1 cellular context compared by ENCODE assay signal in the genomic region with DNA sequence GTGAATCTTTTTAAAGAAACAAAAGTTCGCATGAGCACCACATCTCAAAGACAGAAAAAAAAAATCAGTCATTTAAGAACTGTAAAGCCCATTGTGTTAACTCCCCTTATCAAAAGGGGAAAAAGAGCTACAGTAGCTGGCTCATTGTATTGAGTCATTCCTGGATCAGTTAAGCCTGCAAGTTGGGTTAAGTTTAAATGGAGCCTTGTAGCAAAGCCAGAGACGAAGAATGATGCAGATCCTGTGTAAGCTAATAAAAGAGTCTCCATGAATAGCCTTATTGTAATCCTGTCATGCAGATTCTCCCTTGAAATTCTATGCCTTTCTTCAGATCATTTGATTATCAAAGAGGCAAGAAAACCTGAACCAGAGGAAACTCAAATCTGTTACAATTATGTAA.
TF ChIP-seq lines count a peak whose summit lies in the region.

No MANE protein-coding gene starts in this region.

TF ChIP-seq in WTC11, 78 proteins besides CTCF, POLR2A, EP300 and RAD21 (continued from another document):
- TF ChIP-seq, protein P1, sequence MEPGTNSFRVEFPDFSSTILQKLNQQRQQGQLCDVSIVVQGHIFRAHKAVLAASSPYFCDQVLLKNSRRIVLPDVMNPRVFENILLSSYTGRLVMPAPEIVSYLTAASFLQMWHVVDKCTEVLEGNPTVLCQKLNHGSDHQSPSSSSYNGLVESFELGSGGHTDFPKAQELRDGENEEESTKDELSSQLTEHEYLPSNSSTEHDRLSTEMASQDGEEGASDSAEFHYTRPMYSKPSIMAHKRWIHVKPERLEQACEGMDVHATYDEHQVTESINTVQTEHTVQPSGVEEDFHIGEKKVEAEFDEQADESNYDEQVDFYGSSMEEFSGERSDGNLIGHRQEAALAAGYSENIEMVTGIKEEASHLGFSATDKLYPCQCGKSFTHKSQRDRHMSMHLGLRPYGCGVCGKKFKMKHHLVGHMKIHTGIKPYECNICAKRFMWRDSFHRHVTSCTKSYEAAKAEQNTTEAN (CRISPR knock-in tag; IDR thresholded peaks at IDR 0.05): no peak
- TF ChIP-seq FOXP1 (CRISPR knock-in tag; IDR thresholded peaks at IDR 0.05; ENCODE audit: borderline replicate concordance) (no peak), ETV6 (CRISPR knock-in tag; IDR thresholded peaks at IDR 0.05) (no peak)
TF ChIP-seq in WTC11: peak in this region for 0.
